ENCODE assay signal across 19 cellular contexts in genomic region chr16:4820652-4821051, GRCh38. TPM values are rescaled to one million over a fixed set of nuclear protein-coding genes. Genes with fewer than 3 reads are reported as not detected.
DNase-seq lines count a peak whose midpoint lies in the region; ATAC-seq, FAIRE-seq and TF ChIP-seq lines count a peak whose summit lies in the region.
"Had no signal": no experiment of that assay in that cellular context is flagged by ENCODE, and none has a peak within 500 bp of the region (broad histone marks: within the 10 kb centered on the region; RNA-seq: fewer than 3 reads in every experiment).

No MANE protein-coding gene starts in this region.

- no peak overlapping the region for H2BK5ac ChIP-seq in mesenchymal stem cell (ENCODE audit: low read depth, low read length, poor library complexity, severe bottlenecking)

- peaks cover 2% of the 10 kb centered on the region; the same call in 1 of the 2 replicates for H4K20me1 ChIP-seq in GM12878 (ENCODE audit: control insufficient read depth, insufficient read depth)
- H4K20me1 ChIP-seq in mammary epithelial cell (ENCODE audit: insufficient read depth, low read length): no peaks in the 10 kb centered on the region

- no peak overlapping the region for H3K4me3 ChIP-seq in GM12878
- H3K4me3 ChIP-seq in left ventricle myocardium inferior: no peak overlapping the region
- H3K4me3 ChIP-seq in mesenchymal stem cell (ENCODE audit: insufficient read depth in 1 of 2, low read depth in 1 of 2, low read length in 2 of 2): no peak overlapping the region
- H3K4me3 ChIP-seq in mammary epithelial cell (replicated peaks in 1 of 3; ENCODE audit: insufficient read depth in 1 of 3, low read depth in 2 of 3, low read length in 3 of 3): no peak overlapping the region
- H3K4me3 ChIP-seq: GM23248 had no signal

- H3K79me1 ChIP-seq in mesenchymal stem cell (replicated peaks; ENCODE audit: low read length, poor library complexity, severe bottlenecking): peaks cover 28% of the 10 kb centered on the region

- CTCF ChIA-PET in GM12878 (lab: Yijun Ruan, JAX) (no interaction called here), mammary epithelial cell (lab: Charles Lee; ENCODE audit: low non-redundant PET) (no interaction called here)

- BruUV-seq in GM12878 (replicated peaks; lab: Mats Ljungman, UMichigan) (TSS peak; percentile 6), mammary epithelial cell (replicated peaks; lab: Mats Ljungman, UMichigan) (no TSS peak)

- in situ Hi-C loops in GM12878 (cut with MboI): no loop called here
- in situ Hi-C loops in mammary epithelial cell (cut with MboI; ENCODE audit: low sequenced_read_pairs in 2 of 2): no loop called here

- TF ChIP-seq RAD21 in GM12878 (IDR thresholded peaks at IDR 0.05; ENCODE audit: insufficient read depth, low read depth, low read length): no peak

- H3K4me2 ChIP-seq in GM12878 (ENCODE audit: control insufficient read depth, insufficient read depth) (no peak overlapping the region), mesenchymal stem cell (ENCODE audit: low read length, poor library complexity, severe bottlenecking) (no peak overlapping the region), mammary epithelial cell (ENCODE audit: insufficient read depth, low read depth, low read length) (no peak overlapping the region)

- no peak overlapping the region for H2BK12ac ChIP-seq in mesenchymal stem cell (ENCODE audit: low read length in 2 of 2)

- H3K4me3 Mint-ChIP-seq in activated T-cell treated with anti-CD3 and anti-CD28 coated beads, Interleukin-2, amount 50 U/mL, for 24 hours: no peak overlapping the region
- no peak overlapping the region for H3K4me3 Mint-ChIP-seq in activated T-cell treated with anti-CD3 and anti-CD28 coated beads, Interleukin-2, amount 50 U/mL, for 4 hours
- H3K4me3 Mint-ChIP-seq: CD14-positive monocyte; CD8-positive, alpha-beta memory T cell had no signal

- no peak overlapping the region for H2BK120ac ChIP-seq in mesenchymal stem cell (ENCODE audit: low read depth, low read length)

- no peak overlapping the region for H2BK15ac ChIP-seq in mesenchymal stem cell (ENCODE audit: low read depth, poor library complexity, severe bottlenecking)

- POLR2A ChIA-PET in GM12878 (lab: Charles Lee): no interaction called here

- no peak overlapping the region for H2AK5ac ChIP-seq in mesenchymal stem cell (ENCODE audit: low read length, severe bottlenecking)

- RAD21 ChIA-PET in GM12878 (lab: Charles Lee; ENCODE audit: unreplicated experiment): no interaction called here

- dilution Hi-C loops in mammary epithelial cell (cut with HindIII; ENCODE audit: low sequenced_read_pairs): no loop called here

- no peak overlapping the region for H3K18ac ChIP-seq in mesenchymal stem cell (ENCODE audit: low read depth in 1 of 2, low read length in 2 of 2)

- peak overlapping the region; percentile 35 for H4K91ac ChIP-seq in mesenchymal stem cell (ENCODE audit: low read length)

- 98% methylated on average over 6 of the region's 6 CpGs for WGBS in GM12878 (ENCODE audit: insufficient coverage, insufficient replicate concordance, low lambda C conversion rate, missing lambda C conversion rate)
- 98% methylated on average over 6 of the region's 6 CpGs for WGBS in mesenchymal stem cell
- 82% methylated on average over 6 of the region's 6 CpGs for WGBS in mammary epithelial cell (ENCODE audit: low coverage, missing lambda C conversion rate)

- H3K9me3 Mint-ChIP-seq in activated T-cell treated with anti-CD3 and anti-CD28 coated beads, Interleukin-2, amount 50 U/mL, for 24 hours: no peaks in the 10 kb centered on the region
- no peaks in the 10 kb centered on the region for H3K9me3 Mint-ChIP-seq in activated T-cell treated with anti-CD3 and anti-CD28 coated beads, Interleukin-2, amount 50 U/mL, for 4 hours
- H3K9me3 Mint-ChIP-seq: CD14-positive monocyte; CD8-positive, alpha-beta memory T cell had no signal

- no peak for FAIRE-seq in GM12878 (lab: Jason Lieb, UNC)
- FAIRE-seq: GM18507, H54, HTR-8/SVneo had no signal

- H3K36me3 ChIP-seq in GM12878 (ENCODE audit: control insufficient read depth in 2 of 2, insufficient read depth in 2 of 2, low read length in 1 of 2) (peaks cover 18 to 33% of the 10 kb centered on the region in 2 experiments), left ventricle myocardium inferior (peaks cover 95% of the 10 kb centered on the region), mesenchymal stem cell (ENCODE audit: control insufficient read depth in 1 of 2, insufficient read depth in 2 of 2, low read depth in 1 of 2, low read length in 2 of 2) (peaks cover 68 to 91% of the 10 kb centered on the region in 2 experiments), mammary epithelial cell (ENCODE audit: insufficient read depth, low read length) (peaks cover 21% of the 10 kb centered on the region)

- H3K36me3 Mint-ChIP-seq in activated T-cell treated with anti-CD3 and anti-CD28 coated beads, Interleukin-2, amount 50 U/mL, for 24 hours (ENCODE audit: low read depth): peaks cover 92% of the 10 kb centered on the region
- H3K36me3 Mint-ChIP-seq in activated T-cell treated with anti-CD3 and anti-CD28 coated beads, Interleukin-2, amount 50 U/mL, for 4 hours (ENCODE audit: insufficient read depth): peaks cover 40% of the 10 kb centered on the region

- TF ChIP-seq EP300 in GM12878 (IDR thresholded peaks at IDR 0.05; ENCODE audit: borderline replicate concordance in 1 of 2, control insufficient read depth in 1 of 2, low read depth in 2 of 2, low read length in 2 of 2): no peak

- H3K14ac ChIP-seq in mesenchymal stem cell (ENCODE audit: low read length in 2 of 2): no peak overlapping the region

- H3K4ac ChIP-seq in mesenchymal stem cell (ENCODE audit: low read depth in 1 of 2, low read length in 2 of 2): no peak overlapping the region

- H3K27ac ChIP-seq in GM12878 (ENCODE audit: control insufficient read depth, insufficient read depth): no peak overlapping the region
- peak overlapping the region; percentile 93 for H3K27ac ChIP-seq in left ventricle myocardium inferior (replicated peaks)
- H3K27ac ChIP-seq in mesenchymal stem cell (ENCODE audit: low read length, poor library complexity, severe bottlenecking): no peak overlapping the region
- no peak overlapping the region for H3K27ac ChIP-seq in mammary epithelial cell (ENCODE audit: insufficient read depth, low read depth, low read length)
- H3K27ac ChIP-seq: 22Rv1, GM23248 had no signal

- TF ChIP-seq CTCF in GM12878 (IDR thresholded peaks at IDR 0.05 in 2 of 3, conservative IDR thresholded peaks at IDR 0.05 in 1 of 3; ENCODE audit: control insufficient read depth in 2 of 3, extremely low read depth in 1 of 3, insufficient read depth in 1 of 3, low read depth in 3 of 3, low read length in 3 of 3): no peak
- TF ChIP-seq CTCF in left ventricle myocardium inferior (IDR thresholded peaks at IDR 0.05; ENCODE audit: borderline replicate concordance): no peak
- TF ChIP-seq CTCF in mammary epithelial cell (conservative IDR thresholded peaks at IDR 0.05 in 1 of 2, IDR thresholded peaks at IDR 0.05 in 1 of 2; ENCODE audit: extremely low read depth in 1 of 2, insufficient read depth in 1 of 2, low read depth in 1 of 2, low read length in 2 of 2): no peak

- H4K8ac ChIP-seq in mesenchymal stem cell (ENCODE audit: low read length): no peak overlapping the region

- H3K23ac ChIP-seq in mesenchymal stem cell (ENCODE audit: low read length in 2 of 2): no peak overlapping the region

- intact Hi-C loops in GM12878 (cut with micrococcal nuclease; ENCODE audit: unreplicated experiment) (no loop called here), left ventricle myocardium inferior (cut with micrococcal nuclease) (no loop called here), mammary epithelial cell (cut with micrococcal nuclease) (no loop called here)

- H2AFZ ChIP-seq in GM12878 (ENCODE audit: control insufficient read depth, low read depth, low read length): no peak overlapping the region
- H2AFZ ChIP-seq in mesenchymal stem cell (ENCODE audit: low read depth, low read length): no peak overlapping the region
- no peak overlapping the region for H2AFZ ChIP-seq in mammary epithelial cell (ENCODE audit: low read depth, low read length)
- H2AFZ ChIP-seq: GM23248 had no signal

- no peaks in the 10 kb centered on the region for H3K4me1 ChIP-seq in GM12878 (ENCODE audit: control insufficient read depth, insufficient read depth, low read length)
- peaks cover 65% of the 10 kb centered on the region for H3K4me1 ChIP-seq in left ventricle myocardium inferior
- no peaks in the 10 kb centered on the region for H3K4me1 ChIP-seq in mesenchymal stem cell (ENCODE audit: control insufficient read depth, insufficient read depth, low read depth, low read length)
- H3K4me1 ChIP-seq in mammary epithelial cell (ENCODE audit: insufficient read depth, low read length): no peaks in the 10 kb centered on the region

- H3K9me3 ChIP-seq in GM12878 (replicated peaks; ENCODE audit: control insufficient read depth, insufficient read depth, low read length) (no peaks in the 10 kb centered on the region), left ventricle myocardium inferior (replicated peaks) (no peaks in the 10 kb centered on the region), mesenchymal stem cell (ENCODE audit: control insufficient read depth, low read length) (no peaks in the 10 kb centered on the region), mammary epithelial cell (replicated peaks; ENCODE audit: insufficient read depth, low read length) (no peaks in the 10 kb centered on the region)

- TF ChIP-seq POLR2A in GM12878 (IDR thresholded peaks at IDR 0.05; ENCODE audit: low read depth, low read length): no peak

- H3K27me3 ChIP-seq in GM12878 (replicated peaks in 1 of 2; ENCODE audit: control insufficient read depth in 2 of 2, insufficient read depth in 2 of 2, low read length in 1 of 2) (no peaks in the 10 kb centered on the region), left ventricle myocardium inferior (ENCODE audit: low read depth) (no peaks in the 10 kb centered on the region), mesenchymal stem cell (ENCODE audit: control insufficient read depth in 1 of 2, insufficient read depth in 1 of 2, low read length in 2 of 2) (no peaks in the 10 kb centered on the region), mammary epithelial cell (ENCODE audit: insufficient read depth, low read length) (no peaks in the 10 kb centered on the region)

- no peaks in the 10 kb centered on the region for H3K27me3 Mint-ChIP-seq in activated T-cell treated with anti-CD3 and anti-CD28 coated beads, Interleukin-2, amount 50 U/mL, for 24 hours
- no peaks in the 10 kb centered on the region for H3K27me3 Mint-ChIP-seq in activated T-cell treated with anti-CD3 and anti-CD28 coated beads, Interleukin-2, amount 50 U/mL, for 4 hours (ENCODE audit: low read depth)
- H3K27me3 Mint-ChIP-seq: CD8-positive, alpha-beta memory T cell had no signal

- SMC1A ChIA-PET in GM12878 (lab: Charles Lee; ENCODE audit: uncharacterized antibody, unreplicated experiment): no interaction called here

- no peak for DNase-seq in activated T-cell treated with anti-CD3 and anti-CD28 coated beads, Interleukin-2, amount 50 U/mL, for 24 hours
- no peak for DNase-seq in activated T-cell treated with anti-CD3 and anti-CD28 coated beads, Interleukin-2, amount 50 U/mL, for 4 hours
- DNase-seq in GM12878 (ENCODE audit: low read depth, low spot score): no peak
- no peak for DNase-seq in left ventricle myocardium inferior
- no peak for DNase-seq in mesenchymal stem cell
- DNase-seq in SIG-M5 (lab: John Stamatoyannopoulos, UW): no peak
- DNase-seq in mammary epithelial cell: no peak
- DNase-seq: CD8-positive, alpha-beta memory T cell; GM23248 had no signal

- no peaks in the 10 kb centered on the region for H3K4me1 Mint-ChIP-seq in activated T-cell treated with anti-CD3 and anti-CD28 coated beads, Interleukin-2, amount 50 U/mL, for 24 hours (ENCODE audit: low read depth)
- H3K4me1 Mint-ChIP-seq in activated T-cell treated with anti-CD3 and anti-CD28 coated beads, Interleukin-2, amount 50 U/mL, for 4 hours (ENCODE audit: low read depth): no peaks in the 10 kb centered on the region
- H3K4me1 Mint-ChIP-seq: CD14-positive monocyte had no signal

- no peaks in the 10 kb centered on the region for H3K79me2 ChIP-seq in GM12878 (ENCODE audit: control insufficient read depth, insufficient read depth, low read length)
- no peaks in the 10 kb centered on the region for H3K79me2 ChIP-seq in mammary epithelial cell (ENCODE audit: insufficient read depth, low read length)

- no peak for ATAC-seq in activated T-cell treated with anti-CD3 and anti-CD28 coated beads, Interleukin-2, amount 50 U/mL, for 4 hours
- ATAC-seq in GM12878 (no peak), GM18520 (IDR thresholded peaks at IDR 0.05; ENCODE audit: unreplicated experiment) (no peak)
- ATAC-seq: HCT116 had no signal

- H3K9ac ChIP-seq in GM12878 (ENCODE audit: control insufficient read depth, insufficient read depth, low read length) (no peak overlapping the region), mesenchymal stem cell (ENCODE audit: low read length) (no peak overlapping the region), mammary epithelial cell (ENCODE audit: insufficient read depth, low read length) (no peak overlapping the region)
- H3K9ac ChIP-seq: GM23248 had no signal

- H3K27ac Mint-ChIP-seq in activated T-cell treated with anti-CD3 and anti-CD28 coated beads, Interleukin-2, amount 50 U/mL, for 24 hours: peak overlapping the region; percentile 52

RNA-seq across cellular contexts. Expression of gene ROGDI, which starts 18.2 kb away (rescaled TPM):
- 1 to 10 TPM; 4.1 to 6.3 (median 6.2) TPM for total RNA-seq in activated T-cell treated with anti-CD3 and anti-CD28 coated beads, Interleukin-2, amount 50 U/mL, for 4 hours
- 14.3 and 14.6 TPM in 2 replicates for total RNA-seq in GM12878 (2013; cell fraction: nucleolus; rRNA removed)
- total RNA-seq in GM12878 (2014; rRNA removed) (11.6 and 15.9 TPM in 2 replicates), GM12878 (2014; rRNA removed; fragmentation: Illumina TruSeq; extraction: Trizol) (7.9 and 8.0 TPM in 2 replicates), GM12878 (2021) (13.7 and 14.7 TPM in 2 replicates), left ventricle myocardium inferior (97.4 TPM), mammary epithelial cell (10 to 100 TPM; 27.0 to 33.8 TPM)
- polyA plus RNA-seq in GM12878 (2011; ENCODE audit: low read depth): 5.7 TPM
- polyA plus RNA-seq in GM12878 (2011; rRNA removed) (8.5 and 12.9 TPM in 2 replicates), GM12878 (2014; fragmentation: Illumina TruSeq; extraction: Trizol) (1.9 and 7.6 TPM in 2 replicates), GM12878 (2014; fragmentation: Nextera tagmentation; extraction: Ambion mirVana) (1 to 10 TPM in 1 of 2 experiments, under 1 TPM in 1; 0.40 to 2.2 TPM), GM12878 (2014; rRNA removed) (21.3 and 22.8 TPM in 2 replicates), GM12878 (2016; fragmentation: Nextera tagmentation; extraction: Ambion mirVana) (10 to 100 TPM; 23.1 to 23.5 TPM), mammary epithelial cell (24.5 TPM)
- polyA plus RNA-seq in GM12878 (2011; cell fraction: cytosol; rRNA removed): 20.4 and 28.6 TPM in 2 replicates
- polyA plus RNA-seq in GM12878 (2011; cell fraction: nucleus; rRNA removed): 58.6 and 63.0 TPM in 2 replicates
- polyA plus RNA-seq in GM12878 (2012): 18.5 and 22.9 TPM in 2 replicates
- polyA minus RNA-seq in GM12878 (2011; rRNA and poly(A)+ RNA removed): 4.5 and 13.1 TPM in 2 replicates
- 4.7 and 8.5 TPM in 2 replicates for polyA minus RNA-seq in GM12878 (2011; cell fraction: cytosol; rRNA and poly(A)+ RNA removed)
- 4.4 and 7.1 TPM in 2 replicates for polyA minus RNA-seq in GM12878 (2011; cell fraction: nucleus; rRNA and poly(A)+ RNA removed)
- 22.7 TPM for polyA plus RNA-seq in mesenchymal stem cell (2013, experiment 1 of 2)
- 24.1 TPM for polyA plus RNA-seq in mesenchymal stem cell (2013, experiment 2 of 2)
- 17.8 TPM for polyA minus RNA-seq in mammary epithelial cell

RNA-seq across cellular contexts. Expression of gene SMIM22, which starts 25.5 kb away (rescaled TPM):
- total RNA-seq in activated T-cell treated with anti-CD3 and anti-CD28 coated beads, Interleukin-2, amount 50 U/mL, for 4 hours: not detected
- not detected in 2 replicates for total RNA-seq in GM12878 (2013; cell fraction: nucleolus; rRNA removed)
- not detected in 2 replicates for total RNA-seq in GM12878 (2014; rRNA removed)
- total RNA-seq in GM12878 (2014; rRNA removed; fragmentation: Illumina TruSeq; extraction: Trizol): not detected in 2 replicates
- total RNA-seq in GM12878 (2021): 0.61 TPM in 1 of 2 replicates, not detected in the other
- polyA plus RNA-seq in GM12878 (2011; ENCODE audit: low read depth): not detected
- polyA plus RNA-seq in GM12878 (2011; rRNA removed): 0.26 and 0.83 TPM in 2 replicates
- 1.3 TPM in 2 replicates for polyA plus RNA-seq in GM12878 (2011; cell fraction: cytosol; rRNA removed)
- 1.5 and 2.1 TPM in 2 replicates for polyA plus RNA-seq in GM12878 (2011; cell fraction: nucleus; rRNA removed)
- polyA plus RNA-seq in GM12878 (2012): not detected in 2 replicates
- polyA plus RNA-seq in GM12878 (2014; fragmentation: Illumina TruSeq; extraction: Trizol): not detected in 2 replicates
- not detected for polyA plus RNA-seq in GM12878 (2014; fragmentation: Nextera tagmentation; extraction: Ambion mirVana)
- not detected in 2 replicates for polyA plus RNA-seq in GM12878 (2014; rRNA removed)
- polyA plus RNA-seq in GM12878 (2016; fragmentation: Nextera tagmentation; extraction: Ambion mirVana): not detected
- polyA minus RNA-seq in GM12878 (2011; rRNA and poly(A)+ RNA removed): not detected in 2 replicates
- polyA minus RNA-seq in GM12878 (2011; cell fraction: cytosol; rRNA and poly(A)+ RNA removed): not detected in 2 replicates
- polyA minus RNA-seq in GM12878 (2011; cell fraction: nucleus; rRNA and poly(A)+ RNA removed): not detected in 2 replicates
- total RNA-seq in left ventricle myocardium inferior: not detected
- polyA plus RNA-seq in mesenchymal stem cell (2013, experiment 1 of 2): not detected
- not detected for polyA plus RNA-seq in mesenchymal stem cell (2013, experiment 2 of 2)
- 1 to 10 TPM in 1 of 2 donors, not detected in 1; 1.0 TPM for total RNA-seq in mammary epithelial cell
- 3.4 TPM for polyA plus RNA-seq in mammary epithelial cell
- polyA minus RNA-seq in mammary epithelial cell: not detected
- total RNA-seq: A673; CD8-positive, alpha-beta memory T cell; Daoy; GM23248 had no signal
- polyA plus RNA-seq: BJ; CD14-positive monocyte; CD8-positive, alpha-beta memory T cell; GM23248 had no signal

RNA-seq across cellular contexts. Expression of gene GLYR1, which starts 26.4 kb away (rescaled TPM):
- total RNA-seq in activated T-cell treated with anti-CD3 and anti-CD28 coated beads, Interleukin-2, amount 50 U/mL, for 4 hours: 100 to 1,000 TPM; 109 to 116 (median 114) TPM
- 63.8 and 64.6 TPM in 2 replicates for total RNA-seq in GM12878 (2013; cell fraction: nucleolus; rRNA removed)
- total RNA-seq in GM12878 (2014; rRNA removed): 31.1 and 40.9 TPM in 2 replicates
- total RNA-seq in GM12878 (2014; rRNA removed; fragmentation: Illumina TruSeq; extraction: Trizol): 48.8 and 50.3 TPM in 2 replicates
- total RNA-seq in GM12878 (2021): 81.9 and 90.2 TPM in 2 replicates
- 18.7 TPM for polyA plus RNA-seq in GM12878 (2011; ENCODE audit: low read depth)
- polyA plus RNA-seq in GM12878 (2011; rRNA removed): 49.7 and 50.4 TPM in 2 replicates
- polyA plus RNA-seq in GM12878 (2011; cell fraction: cytosol; rRNA removed): 46.6 and 56.8 TPM in 2 replicates
- 46.2 and 60.9 TPM in 2 replicates for polyA plus RNA-seq in GM12878 (2011; cell fraction: nucleus; rRNA removed)
- polyA plus RNA-seq in GM12878 (2012): 31.8 and 36.9 TPM in 2 replicates
- 82.7 and 83.3 TPM in 2 replicates for polyA plus RNA-seq in GM12878 (2014; fragmentation: Illumina TruSeq; extraction: Trizol)
- 10 to 100 TPM in 1 of 2 experiments, 1 to 10 TPM in 1; 7.3 to 10.1 TPM for polyA plus RNA-seq in GM12878 (2014; fragmentation: Nextera tagmentation; extraction: Ambion mirVana)
- 69.7 and 74.8 TPM in 2 replicates for polyA plus RNA-seq in GM12878 (2014; rRNA removed)
- 10 to 100 TPM; 63.9 to 68.9 TPM for polyA plus RNA-seq in GM12878 (2016; fragmentation: Nextera tagmentation; extraction: Ambion mirVana)
- polyA minus RNA-seq in GM12878 (2011; rRNA and poly(A)+ RNA removed): 34.6 and 53.1 TPM in 2 replicates
- 14.2 and 14.7 TPM in 2 replicates for polyA minus RNA-seq in GM12878 (2011; cell fraction: cytosol; rRNA and poly(A)+ RNA removed)
- 26.4 and 31.8 TPM in 2 replicates for polyA minus RNA-seq in GM12878 (2011; cell fraction: nucleus; rRNA and poly(A)+ RNA removed)
- 86.7 TPM for total RNA-seq in left ventricle myocardium inferior
- polyA plus RNA-seq in mesenchymal stem cell (2013, experiment 1 of 2): 47.2 TPM
- 44.9 TPM for polyA plus RNA-seq in mesenchymal stem cell (2013, experiment 2 of 2)
- total RNA-seq in mammary epithelial cell: 10 to 100 TPM; 38.0 to 67.7 TPM
- 31.3 TPM for polyA plus RNA-seq in mammary epithelial cell
- polyA minus RNA-seq in mammary epithelial cell: 58.2 TPM

RNA-seq across cellular contexts. Expression of gene UBN1, which starts 26.6 kb away (rescaled TPM):
- total RNA-seq in activated T-cell treated with anti-CD3 and anti-CD28 coated beads, Interleukin-2, amount 50 U/mL, for 4 hours: 10 to 100 TPM; 38.2 to 44.6 (median 42.2) TPM
- total RNA-seq in GM12878 (2013; cell fraction: nucleolus; rRNA removed): 39.4 and 43.9 TPM in 2 replicates
- 12.4 and 14.2 TPM in 2 replicates for total RNA-seq in GM12878 (2014; rRNA removed)
- total RNA-seq in GM12878 (2014; rRNA removed; fragmentation: Illumina TruSeq; extraction: Trizol): 11.8 and 13.6 TPM in 2 replicates
- 28.0 and 32.5 TPM in 2 replicates for total RNA-seq in GM12878 (2021)
- polyA plus RNA-seq in GM12878 (2011; ENCODE audit: low read depth): 12.0 TPM
- polyA plus RNA-seq in GM12878 (2011; rRNA removed): 7.8 and 10.5 TPM in 2 replicates
- polyA plus RNA-seq in GM12878 (2011; cell fraction: cytosol; rRNA removed): 12.5 and 14.0 TPM in 2 replicates
- 25.8 and 36.6 TPM in 2 replicates for polyA plus RNA-seq in GM12878 (2011; cell fraction: nucleus; rRNA removed)
- polyA plus RNA-seq in GM12878 (2012): 15.8 and 17.6 TPM in 2 replicates
- polyA plus RNA-seq in GM12878 (2014; fragmentation: Illumina TruSeq; extraction: Trizol): 17.5 and 23.2 TPM in 2 replicates
- polyA plus RNA-seq in GM12878 (2014; fragmentation: Nextera tagmentation; extraction: Ambion mirVana): 1 to 10 TPM; 2.1 to 2.2 TPM
- polyA plus RNA-seq in GM12878 (2014; rRNA removed): 16.8 and 18.8 TPM in 2 replicates
- polyA plus RNA-seq in GM12878 (2016; fragmentation: Nextera tagmentation; extraction: Ambion mirVana): 10 to 100 TPM; 12.6 to 14.6 TPM
- 16.2 and 23.3 TPM in 2 replicates for polyA minus RNA-seq in GM12878 (2011; rRNA and poly(A)+ RNA removed)
- polyA minus RNA-seq in GM12878 (2011; cell fraction: cytosol; rRNA and poly(A)+ RNA removed): 5.1 and 8.0 TPM in 2 replicates
- polyA minus RNA-seq in GM12878 (2011; cell fraction: nucleus; rRNA and poly(A)+ RNA removed): 11.2 and 28.0 TPM in 2 replicates
- total RNA-seq in left ventricle myocardium inferior: 41.1 TPM
- 24.0 TPM for polyA plus RNA-seq in mesenchymal stem cell (2013, experiment 1 of 2)
- polyA plus RNA-seq in mesenchymal stem cell (2013, experiment 2 of 2): 23.4 TPM
- 10 to 100 TPM; 23.7 to 37.2 TPM for total RNA-seq in mammary epithelial cell
- 16.5 TPM for polyA plus RNA-seq in mammary epithelial cell
- polyA minus RNA-seq in mammary epithelial cell: 96.1 TPM

RNA-seq across cellular contexts. Expression of gene SEPTIN12, which starts 32.5 kb away (rescaled TPM):
- total RNA-seq in activated T-cell treated with anti-CD3 and anti-CD28 coated beads, Interleukin-2, amount 50 U/mL, for 4 hours: not detected
- not detected in 2 replicates for total RNA-seq in GM12878 (2013; cell fraction: nucleolus; rRNA removed)
- total RNA-seq in GM12878 (2014; rRNA removed) (not detected in 2 replicates), GM12878 (2014; rRNA removed; fragmentation: Illumina TruSeq; extraction: Trizol) (not detected in 2 replicates), GM12878 (2021) (not detected in 2 replicates), left ventricle myocardium inferior (not detected), mammary epithelial cell (not detected)
- not detected for polyA plus RNA-seq in GM12878 (2011; ENCODE audit: low read depth)
- polyA plus RNA-seq in GM12878 (2011; rRNA removed) (not detected in 2 replicates), GM12878 (2014; fragmentation: Illumina TruSeq; extraction: Trizol) (not detected in 2 replicates), GM12878 (2014; fragmentation: Nextera tagmentation; extraction: Ambion mirVana) (not detected), GM12878 (2014; rRNA removed) (not detected in 2 replicates), GM12878 (2016; fragmentation: Nextera tagmentation; extraction: Ambion mirVana) (not detected), mammary epithelial cell (not detected)
- polyA plus RNA-seq in GM12878 (2011; cell fraction: cytosol; rRNA removed): not detected in 2 replicates
- 0.24 TPM in 1 of 2 replicates, not detected in the other for polyA plus RNA-seq in GM12878 (2011; cell fraction: nucleus; rRNA removed)
- polyA plus RNA-seq in GM12878 (2012): not detected in 2 replicates
- polyA minus RNA-seq in GM12878 (2011; rRNA and poly(A)+ RNA removed): not detected in 2 replicates
- not detected in 2 replicates for polyA minus RNA-seq in GM12878 (2011; cell fraction: cytosol; rRNA and poly(A)+ RNA removed)
- not detected in 2 replicates for polyA minus RNA-seq in GM12878 (2011; cell fraction: nucleus; rRNA and poly(A)+ RNA removed)
- polyA plus RNA-seq in mesenchymal stem cell (2013, experiment 1 of 2): not detected
- polyA plus RNA-seq in mesenchymal stem cell (2013, experiment 2 of 2): not detected
- polyA minus RNA-seq in mammary epithelial cell: not detected
- total RNA-seq: A673; CD8-positive, alpha-beta memory T cell; Daoy; GM23248 had no signal
- polyA plus RNA-seq: BJ; CD14-positive monocyte; CD8-positive, alpha-beta memory T cell; GM23248 had no signal
